10 cellular contexts compared by ENCODE assay signal in genomic region chr14:90647469-90647868, GRCh38.
"Had no signal": no experiment of that assay in that cellular context is flagged by ENCODE, and none has a peak within 500 bp of the region (broad histone marks: within the 10 kb centered on the region; RNA-seq: fewer than 3 reads in every experiment).

No MANE protein-coding gene starts in this region.

- H3K4me3 ChIP-seq: cardiac muscle cell, esophagus squamous epithelium, lung had no signal

- H3K4me1 ChIP-seq: parathyroid adenoma had no signal

- H3K27ac ChIP-seq: cardiac muscle cell, parathyroid adenoma, VCaP had no signal

- H3K9me3 Mint-ChIP-seq: activated naive CD4-positive, alpha-beta T cell treated with anti-CD3 and anti-CD28 coated beads, Interleukin-2, amount 10 ng/mL, durations not matched to agents 7 days and 5 days had no signal

- H3K4me1 Mint-ChIP-seq: activated naive CD4-positive, alpha-beta T cell treated with anti-CD3 and anti-CD28 coated beads, Interleukin-2, amount 10 ng/mL, durations not matched to agents 7 days and 5 days had no signal

- H3K9me3 ChIP-seq: esophagus squamous epithelium had no signal

- DNase-seq: activated CD4-positive, alpha-beta T cell treated with anti-CD3 and anti-CD28 coated beads, Interleukin-2, amount 50 U/mL, for 48 hours; activated naive CD4-positive, alpha-beta T cell treated with anti-CD3 and anti-CD28 coated beads, Interleukin-2, amount 10 ng/mL, durations not matched to agents 7 days and 5 days; activated T-cell treated with anti-CD3 and anti-CD28 coated beads, Interleukin-2, amount 50 U/mL, for 1 hour; esophagus squamous epithelium; midbrain; stimulated activated CD4-positive, alpha-beta T cell treated with anti-CD3 and anti-CD28 coated beads, Interleukin-1b, Interleukin-23, amount 100 ng/mL, for 48 hours had no signal

- H3K4me3 Mint-ChIP-seq: activated naive CD4-positive, alpha-beta T cell treated with anti-CD3 and anti-CD28 coated beads, Interleukin-2, amount 10 ng/mL, durations not matched to agents 7 days and 5 days had no signal

- H3K27me3 Mint-ChIP-seq: activated naive CD4-positive, alpha-beta T cell treated with anti-CD3 and anti-CD28 coated beads, Interleukin-2, amount 10 ng/mL, durations not matched to agents 7 days and 5 days had no signal

- H3K27ac Mint-ChIP-seq: activated naive CD4-positive, alpha-beta T cell treated with anti-CD3 and anti-CD28 coated beads, Interleukin-2, amount 10 ng/mL, durations not matched to agents 7 days and 5 days had no signal

- H3K36me3 Mint-ChIP-seq: activated naive CD4-positive, alpha-beta T cell treated with anti-CD3 and anti-CD28 coated beads, Interleukin-2, amount 10 ng/mL, durations not matched to agents 7 days and 5 days had no signal

- H3K36me3 ChIP-seq: cardiac muscle cell had no signal

- H3K27me3 ChIP-seq: cardiac muscle cell, esophagus squamous epithelium had no signal
